ENCODE assay signal across 9 cellular contexts in the genomic region with DNA sequence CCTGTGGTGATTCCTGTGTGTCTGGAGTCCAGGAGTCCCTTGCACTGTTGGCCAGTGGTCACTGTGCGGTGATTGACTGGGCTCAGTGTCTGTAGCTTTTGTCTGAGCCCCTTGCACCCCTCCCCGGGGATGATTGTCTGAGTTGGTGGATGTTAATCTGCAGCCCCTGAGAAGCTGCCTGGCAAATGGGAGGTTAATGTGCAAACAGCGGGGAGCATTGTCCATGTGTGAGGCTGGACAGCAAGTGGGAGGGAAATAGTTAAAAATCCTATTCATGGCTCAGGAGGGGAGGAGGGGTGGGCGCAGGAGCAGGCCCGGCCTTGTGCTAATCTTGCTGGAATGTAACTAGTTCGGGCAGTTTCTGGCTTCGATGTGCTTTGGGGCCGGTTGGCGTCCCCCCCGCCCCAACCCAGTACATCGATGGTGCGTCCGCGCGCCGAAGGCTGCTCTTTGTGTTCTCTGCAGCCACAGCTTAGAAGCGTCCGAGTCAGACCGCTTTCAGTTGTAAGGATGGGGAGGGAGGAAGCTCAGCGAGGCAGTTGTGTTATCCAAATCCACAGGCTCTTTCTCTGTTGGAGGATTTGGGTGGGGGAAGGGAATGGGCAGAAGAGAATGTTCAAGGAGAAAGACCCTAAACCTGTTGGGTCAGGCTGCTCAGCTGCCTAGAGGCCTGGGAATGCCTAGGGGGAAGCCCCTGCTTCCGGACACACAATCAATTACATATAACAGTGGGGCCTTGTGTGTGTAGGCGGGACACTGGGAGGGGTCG.
DNase-seq lines count a peak whose midpoint lies in the region; ATAC-seq and TF ChIP-seq lines count a peak whose summit lies in the region.
"Had no signal": no experiment of that assay in that cellular context is flagged by ENCODE, and none has a peak within 500 bp of the region (broad histone marks: within the 10 kb centered on the region; RNA-seq: fewer than 3 reads in every experiment).

No MANE protein-coding gene starts in this region.

- intact Hi-C loops in ovary (cut with DNase I), result no loop called here

- H3K4me3 ChIP-seq in BLaER1 treated with 17β-estradiol and CSF1 and Interleukin-3, amounts not matched to agents 10 nM and 100 nM, result no peak overlapping the region
- H3K4me3 ChIP-seq in gastroesophageal sphincter (peak overlapping the region in 1 of 2 donors; percentile 29), ovary (peak overlapping the region; percentile 20)

- TF ChIP-seq CTCF in gastroesophageal sphincter (IDR thresholded peaks at IDR 0.05) (no peak), ovary (IDR thresholded peaks at IDR 0.05) (no peak)

- peak overlapping the region in 5 of 11 experiments; percentile 4 to 54 (median 20); a peak in 4 of 22 replicates for H3K9ac ChIP-seq in BLaER1 treated with 17β-estradiol and CSF1 and Interleukin-3, amounts not matched to agents 10 nM and 100 nM

- 0 out of 22 replicates have a peak overlapping the region, but pooled peaks of 1 of the 11 experiments have one; percentile 32 for H3K27ac ChIP-seq in BLaER1 treated with 17β-estradiol and CSF1 and Interleukin-3, amounts not matched to agents 10 nM and 100 nM
- H3K27ac ChIP-seq in gastroesophageal sphincter (peak overlapping the region in 3 of 4 donors; percentile 63 to 73 (median 67)), ovary (no peak overlapping the region)

- TF ChIP-seq POLR2A in gastroesophageal sphincter (IDR thresholded peaks at IDR 0.05) (no peak), ovary (IDR thresholded peaks at IDR 0.05) (no peak)

- DNase-seq in SK-N-DZ (ENCODE audit: low spot score) (peak; percentile 51), ovary (peak; percentile 51 to 86 (median 64)), NCI-H524 treated with DMSO at 0.1 percent for 48 hours (lab: John Stamatoyannopoulos, UW) (no peak), NCI-H510A treated with DMSO at 0.1 percent for 48 hours (lab: John Stamatoyannopoulos, UW) (no peak), activated gamma-delta T cell treated with Interleukin-2 at 50 U/mL for 16 hours (no peak)

- no peaks in the 10 kb centered on the region for H3K9me3 ChIP-seq in BLaER1 treated with 17β-estradiol and CSF1 and Interleukin-3, amounts not matched to agents 10 nM and 100 nM (replicated peaks in 1 of 11)
- H3K9me3 ChIP-seq in gastroesophageal sphincter, result no peaks in the 10 kb centered on the region
- no peaks in the 10 kb centered on the region for H3K9me3 ChIP-seq in ovary

- ATAC-seq in gastroesophageal sphincter (peak; percentile 41), GM19023 (IDR thresholded peaks at IDR 0.05; ENCODE audit: unreplicated experiment) (no peak)
- ATAC-seq: esophagus mucosa had no signal

- H3K4me2 ChIP-seq in BLaER1 treated with 17β-estradiol and CSF1 and Interleukin-3, amounts not matched to agents 10 nM and 100 nM, result peak overlapping the region; percentile 54 to 93 (median 79)

- TF ChIP-seq EP300 in gastroesophageal sphincter (IDR thresholded peaks at IDR 0.05) (no peak), ovary (IDR thresholded peaks at IDR 0.05) (no peak)

- 24% methylated on average over 2 of the region's 23 CpGs; no CpG with 5 or more reads in 1 of the 2 donors for WGBS in gastroesophageal sphincter (ENCODE audit: low coverage in 1 of 2), 2 donors
- 4 to 15% (median 7%) methylated on average over 23 of the region's 23 CpGs for WGBS in ovary, 3 donors

- H3K4me1 ChIP-seq in BLaER1 treated with 17β-estradiol and CSF1 and Interleukin-3, amounts not matched to agents 10 nM and 100 nM, result peaks cover 19 to 62% (median 49%) of the 10 kb centered on the region in 10 experiments
- H3K4me1 ChIP-seq in gastroesophageal sphincter (peaks cover 0 to 85% (median 59%) of the 10 kb centered on the region in 3 donors), ovary (ENCODE audit: insufficient read depth) (peaks cover 32% of the 10 kb centered on the region)

- H4K20me1 ChIP-seq in BLaER1 treated with 17β-estradiol and CSF1 and Interleukin-3, amounts not matched to agents 10 nM and 100 nM, result 0 out of 22 replicates have a peak, but pooled peaks cover 0 to 6% (median 0%) of the 10 kb centered on the region in 11 experiments

- H3K36me3 ChIP-seq in BLaER1 treated with 17β-estradiol and CSF1 and Interleukin-3, amounts not matched to agents 10 nM and 100 nM, result no peaks in the 10 kb centered on the region
- no peaks in the 10 kb centered on the region for H3K36me3 ChIP-seq in gastroesophageal sphincter
- no peaks in the 10 kb centered on the region for H3K36me3 ChIP-seq in ovary

- no peaks in the 10 kb centered on the region for H3K27me3 ChIP-seq in BLaER1 treated with 17β-estradiol and CSF1 and Interleukin-3, amounts not matched to agents 10 nM and 100 nM
- no peaks in the 10 kb centered on the region for H3K27me3 ChIP-seq in gastroesophageal sphincter
- H3K27me3 ChIP-seq in ovary, result no peaks in the 10 kb centered on the region

Comparison
In these comparisons a context has a peak if more than half of its experiments do, and no peak if none do; other contexts are left out.
1. H3K27ac ChIP-seq: peak in gastroesophageal sphincter (3 of 4); none in ovary (0 of 2).
2. DNase-seq: peak in SK-N-DZ (single experiment) and ovary (5 of 5); none in NCI-H524 treated with DMSO at 0.1 percent for 48 hours (single experiment), NCI-H510A treated with DMSO at 0.1 percent for 48 hours (single experiment) and activated gamma-delta T cell treated with Interleukin-2 at 50 U/mL for 16 hours (single experiment).